ENCODE assay signal across 11 cellular contexts in the genomic region with DNA sequence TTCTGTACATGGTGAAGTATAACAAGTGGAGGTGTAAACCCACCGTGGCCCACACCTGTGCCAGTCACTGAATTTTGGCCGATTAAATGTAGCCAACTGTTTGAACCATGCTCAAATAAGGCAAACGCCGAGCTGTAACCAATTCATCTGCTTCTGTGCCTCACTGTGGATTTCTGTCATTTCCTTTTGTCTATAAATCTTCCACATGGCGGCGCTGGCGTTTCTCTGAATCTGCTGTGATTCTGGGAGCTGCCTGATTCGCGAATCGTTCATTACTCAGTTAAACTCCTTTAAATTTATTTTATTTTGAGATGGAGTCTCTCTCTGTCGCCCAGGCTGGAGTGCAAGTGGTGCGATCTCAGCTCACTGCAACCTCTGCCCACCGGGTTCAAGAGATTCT. TPM values are rescaled to one million over a fixed set of nuclear protein-coding genes. Genes with fewer than 3 reads are reported as not detected.
A peak's percentile ranks its signal among the peaks of the same experiment; 100 is the strongest.
DNase-seq lines count a peak whose midpoint lies in the region; ATAC-seq and TF ChIP-seq lines count a peak whose summit lies in the region.
"Had no signal": no experiment of that assay in that cellular context is flagged by ENCODE, and none has a peak within 500 bp of the region (broad histone marks: within the 10 kb centered on the region; RNA-seq: fewer than 3 reads in every experiment).

No MANE protein-coding gene starts in this region.

- WGBS in heart right ventricle, 2 donors = 48 to 49% methylated on average over 13 of the region's 13 CpGs

- ATAC-seq in heart right ventricle (no peak), GM19035 (IDR thresholded peaks at IDR 0.05; ENCODE audit: unreplicated experiment) (no peak), Right ventricle myocardium superior (ENCODE audit: poor library complexity) (no peak)
- no peak for ATAC-seq in stimulated activated naive CD8-positive, alpha-beta T cell treated with anti-CD3 and anti-CD28 coated beads, Interleukin-15, Interleukin-2, amounts not matched to agents 100 U/mL and 50 U/mL, for 24 hours
- ATAC-seq: T-cell had no signal

- H3K27ac ChIP-seq in cardiac muscle cell (no peak overlapping the region), heart right ventricle (no peak overlapping the region)

- H3K36me3 ChIP-seq in cardiac muscle cell = no peaks in the 10 kb centered on the region
- H3K36me3 ChIP-seq in heart right ventricle = no peaks in the 10 kb centered on the region

- peak; percentile 48 for TF ChIP-seq CTCF in cardiac muscle cell (IDR thresholded peaks at IDR 0.05; ENCODE audit: low read depth, low read length)
- peak in 4 of 9 donors; percentile 13 to 31 (median 24) for TF ChIP-seq CTCF in heart right ventricle (IDR thresholded peaks at IDR 0.05)
- peak; percentile 12 for TF ChIP-seq CTCF in epithelial cell of proximal tubule (conservative IDR thresholded peaks at IDR 0.05; ENCODE audit: low read depth, low read length)

- H3K27me3 ChIP-seq in cardiac muscle cell = no peaks in the 10 kb centered on the region
- H3K27me3 ChIP-seq in heart right ventricle = peaks cover 0 to 90% (median 0%) of the 10 kb centered on the region in 7 donors

- H3K4me1 ChIP-seq in cardiac muscle cell (ENCODE audit: low read depth) (peaks cover 16% of the 10 kb centered on the region), heart right ventricle (no peaks in the 10 kb centered on the region)

- H3K9me3 ChIP-seq in cardiac muscle cell (ENCODE audit: low read depth) (no peaks in the 10 kb centered on the region), heart right ventricle (no peaks in the 10 kb centered on the region)

- intact Hi-C loops in heart right ventricle (cut with DNase I) = no loop called here
- intact Hi-C loops in Right ventricle myocardium superior (cut with DNase I) = no loop called here

- peak; percentile 58 to 61 for DNase-seq in cardiac muscle cell (ENCODE audit: low read depth in 1 of 2, low spot score in 1 of 2)
- DNase-seq in heart right ventricle = no peak
- DNase-seq in RPMI8226 = peak; percentile 46
- DNase-seq in epithelial cell of proximal tubule (ENCODE audit: low read depth) = no peak
- DNase-seq in stimulated activated naive CD8-positive, alpha-beta T cell treated with anti-CD3 and anti-CD28 coated beads, Interleukin-15, Interleukin-2, amounts not matched to agents 100 U/mL and 50 U/mL, for 24 hours = peak; percentile 37
- no peak for DNase-seq in NCI-H2196 (lab: John Stamatoyannopoulos, UW; ENCODE audit: unreplicated experiment)
- DNase-seq in Right ventricle myocardium superior = no peak

- H3K4me3 ChIP-seq in cardiac muscle cell (no peak overlapping the region), heart right ventricle (no peak overlapping the region), epithelial cell of proximal tubule (ENCODE audit: low read depth, low read length) (no peak overlapping the region)

RNA-seq across cellular contexts. Expression of a gene that starts 19.2 kb away (rescaled TPM):
- total RNA-seq in cardiac muscle cell = 0.12 and 0.25 TPM in 2 replicates
- 0.09 and 0.17 TPM in 2 replicates for polyA plus RNA-seq in cardiac muscle cell
- not detected for total RNA-seq in heart right ventricle
- polyA plus RNA-seq in heart right ventricle = not detected
- not detected in 2 replicates for total RNA-seq in epithelial cell of proximal tubule
- total RNA-seq in Right ventricle myocardium superior = not detected
- total RNA-seq: dermis microvascular lymphatic vessel endothelial cell, T-cell had no signal
- polyA plus RNA-seq: neural cell had no signal

Comparison
In these comparisons a context has a peak if more than half of its experiments do, and no peak if none do; other contexts are left out.
1. DNase-seq: peak in cardiac muscle cell (2 of 2), RPMI8226 (single experiment) and stimulated activated naive CD8-positive, alpha-beta T cell treated with anti-CD3 and anti-CD28 coated beads, Interleukin-15, Interleukin-2, amounts not matched to agents 100 U/mL and 50 U/mL, for 24 hours (single experiment); none in heart right ventricle (0 of 2), epithelial cell of proximal tubule (single experiment), NCI-H2196 (single experiment) and Right ventricle myocardium superior (single experiment).